Comparison of ENCODE assay signal across 8 cellular contexts in genomic region chr16:56617212-56618085, GRCh38. TPM values are rescaled to one million over a fixed set of nuclear protein-coding genes. Genes with fewer than 3 reads are reported as not detected.
DNase-seq lines count a peak whose midpoint lies in the region; ATAC-seq and TF ChIP-seq lines count a peak whose summit lies in the region.

No MANE protein-coding gene starts in this region.

- intact Hi-C loops in esophagus muscularis mucosa (cut with DNase I): no loop called here

- H3K4me1 ChIP-seq in esophagus muscularis mucosa (peaks cover 15 to 28% (median 23%) of the 10 kb centered on the region in 4 donors), thymus (ENCODE audit: control insufficient read depth, insufficient read depth, low read length) (no peaks in the 10 kb centered on the region)

- H3K27me3 ChIP-seq in esophagus muscularis mucosa (no peaks in the 10 kb centered on the region), thymus (ENCODE audit: control insufficient read depth, insufficient read depth) (peaks cover 15% of the 10 kb centered on the region)

- no peak overlapping the region for H3K27ac Mint-ChIP-seq in activated CD8-positive, alpha-beta memory T cell treated with anti-CD3 and anti-CD28 coated beads, Interleukin-2, amount 10 ng/mL, durations not matched to agents 7 days and 5 days

- H3K4me3 Mint-ChIP-seq in activated CD8-positive, alpha-beta memory T cell treated with anti-CD3 and anti-CD28 coated beads, Interleukin-2, amount 10 ng/mL, durations not matched to agents 7 days and 5 days: peak overlapping the region; percentile 54

- peak; percentile 78 for DNase-seq in activated CD8-positive, alpha-beta memory T cell treated with anti-CD3 and anti-CD28 coated beads, Interleukin-2, amount 10 ng/mL, durations not matched to agents 7 days and 5 days
- DNase-seq in esophagus muscularis mucosa (ENCODE audit: extremely low spot score) (no peak), myocyte (ENCODE audit: low read depth) (peak; percentile 89), NCI-H226 (no peak)

- H3K4me3 ChIP-seq in esophagus muscularis mucosa: peak overlapping the region; percentile 52 to 58 (median 53)
- peak overlapping the region; percentile 10 for H3K4me3 ChIP-seq in thymus (ENCODE audit: low read length)

- peaks cover 42% of the 10 kb centered on the region for H3K4me1 Mint-ChIP-seq in activated CD8-positive, alpha-beta memory T cell treated with anti-CD3 and anti-CD28 coated beads, Interleukin-2, amount 10 ng/mL, durations not matched to agents 7 days and 5 days

- CTCF ChIA-PET in activated CD8-positive, alpha-beta memory T cell treated with anti-CD3 and anti-CD28 coated beads, Interleukin-2, amount 10 ng/mL, durations not matched to agents 7 days and 5 days (lab: Charles Lee): interaction anchor here (1.1 to 1.6 kb wide), 3 partner anchors 8 to 26 kb away, joined by 3 to 6 read pairs (median 4); partner anchors contain the start of gene MT2A

- H3K9me3 Mint-ChIP-seq in activated CD8-positive, alpha-beta memory T cell treated with anti-CD3 and anti-CD28 coated beads, Interleukin-2, amount 10 ng/mL, durations not matched to agents 7 days and 5 days (ENCODE audit: low read depth): no peaks in the 10 kb centered on the region

- H3K9me3 ChIP-seq in esophagus muscularis mucosa: no peaks in the 10 kb centered on the region
- H3K9me3 ChIP-seq in thymus (ENCODE audit: control insufficient read depth): no peaks in the 10 kb centered on the region

- peak in 1 of 3 experiments; percentile 2 for TF ChIP-seq CTCF in esophagus muscularis mucosa (IDR thresholded peaks at IDR 0.05)

- peaks cover 28% of the 10 kb centered on the region for H3K27me3 Mint-ChIP-seq in activated CD8-positive, alpha-beta memory T cell treated with anti-CD3 and anti-CD28 coated beads, Interleukin-2, amount 10 ng/mL, durations not matched to agents 7 days and 5 days

- no peak for TF ChIP-seq POLR2A in esophagus muscularis mucosa (IDR thresholded peaks at IDR 0.05; ENCODE audit: low read depth)

- TF ChIP-seq EP300 in esophagus muscularis mucosa (IDR thresholded peaks at IDR 0.05): no peak

- peak; percentile 66 for ATAC-seq in GM19463 (IDR thresholded peaks at IDR 0.05; ENCODE audit: unreplicated experiment)
- peak; percentile 88 for ATAC-seq in activated CD8-positive, alpha-beta memory T cell treated with anti-CD3 and anti-CD28 coated beads, Interleukin-2, amount 10 ng/mL, durations not matched to agents 7 days and 5 days
- ATAC-seq in HG03460 (IDR thresholded peaks at IDR 0.05; ENCODE audit: unreplicated experiment): no peak
- no peak for ATAC-seq in HG02798 (IDR thresholded peaks at IDR 0.05; ENCODE audit: poor library complexity, unreplicated experiment)

- WGBS in esophagus muscularis mucosa: 12% methylated on average over 3 of the region's 41 CpGs
- 4% methylated on average over 41 of the region's 41 CpGs for WGBS in thymus

- H3K36me3 ChIP-seq in esophagus muscularis mucosa (no peaks in the 10 kb centered on the region), thymus (ENCODE audit: control insufficient read depth, insufficient read depth) (no peaks in the 10 kb centered on the region)

- no peaks in the 10 kb centered on the region for H3K36me3 Mint-ChIP-seq in activated CD8-positive, alpha-beta memory T cell treated with anti-CD3 and anti-CD28 coated beads, Interleukin-2, amount 10 ng/mL, durations not matched to agents 7 days and 5 days

- H3K27ac ChIP-seq in esophagus muscularis mucosa (replicated peaks in 1 of 4): peak overlapping the region; percentile 63 to 68 (median 65)
- H3K27ac ChIP-seq in thymus (ENCODE audit: low read depth): no peak overlapping the region

RNA-seq across cellular contexts. Expression of gene MT1E, which starts 8.1 kb away (rescaled TPM):
- 10 to 100 TPM; 41.2 to 54.1 TPM for total RNA-seq in activated CD8-positive, alpha-beta memory T cell treated with anti-CD3 and anti-CD28 coated beads, Interleukin-2, amount 10 ng/mL, durations not matched to agents 7 days and 5 days
- total RNA-seq in esophagus muscularis mucosa (100 to 1,000 TPM in 3 of 4 donors, 10 to 100 TPM in 1; 57.7 to 428 (median 146) TPM), myocyte (24.7 and 26.6 TPM in 2 replicates)
- 54.0 TPM for polyA plus RNA-seq in myocyte (2012)
- 126 TPM for polyA plus RNA-seq in thymus

RNA-seq across cellular contexts. Expression of gene MT2A, which starts 9.1 kb away (rescaled TPM):
- total RNA-seq in activated CD8-positive, alpha-beta memory T cell treated with anti-CD3 and anti-CD28 coated beads, Interleukin-2, amount 10 ng/mL, durations not matched to agents 7 days and 5 days: 100 to 1,000 TPM; 121 to 125 TPM
- total RNA-seq in esophagus muscularis mucosa (100 to 1,000 TPM in 3 of 4 donors, 10 to 100 TPM in 1; 27.0 to 528 (median 116) TPM), myocyte (7.1 and 18.6 TPM in 2 replicates)
- 374 TPM for polyA plus RNA-seq in myocyte (2012)
- 2,040 TPM for polyA plus RNA-seq in thymus

RNA-seq across cellular contexts. Expression of gene MT1M, which starts 15.0 kb away (rescaled TPM):
- total RNA-seq in activated CD8-positive, alpha-beta memory T cell treated with anti-CD3 and anti-CD28 coated beads, Interleukin-2, amount 10 ng/mL, durations not matched to agents 7 days and 5 days: not detected
- total RNA-seq in esophagus muscularis mucosa (10 to 100 TPM in 3 of 4 donors, 1 to 10 TPM in 1; 3.7 to 74.9 (median 14.9) TPM), myocyte (not detected in 2 replicates)
- 0.19 TPM for polyA plus RNA-seq in myocyte (2012)
- 97.7 TPM for polyA plus RNA-seq in thymus

RNA-seq across cellular contexts. Expression of gene MT1A, which starts 21.0 kb away (rescaled TPM):
- total RNA-seq in activated CD8-positive, alpha-beta memory T cell treated with anti-CD3 and anti-CD28 coated beads, Interleukin-2, amount 10 ng/mL, durations not matched to agents 7 days and 5 days: under 1 TPM in 1 of 2 experiments, not detected in 1; 0.91 TPM
- 100 to 1,000 TPM in 1 of 4 donors, 10 to 100 TPM in 1, 1 to 10 TPM in 1, not detected in 1; 1.7 to 371 (median 21.3) TPM for total RNA-seq in esophagus muscularis mucosa
- not detected in 2 replicates for total RNA-seq in myocyte
- not detected for polyA plus RNA-seq in myocyte (2012)
- 285 TPM for polyA plus RNA-seq in thymus

RNA-seq across cellular contexts. Expression of gene MT3, which starts 28.1 kb away (rescaled TPM):
- total RNA-seq in activated CD8-positive, alpha-beta memory T cell treated with anti-CD3 and anti-CD28 coated beads, Interleukin-2, amount 10 ng/mL, durations not matched to agents 7 days and 5 days: 1 to 10 TPM in 1 of 2 experiments, not detected in 1; 3.6 TPM
- total RNA-seq in esophagus muscularis mucosa (10 to 100 TPM in 1 of 4 donors, 1 to 10 TPM in 3; 2.0 to 12.5 (median 4.1) TPM), myocyte (not detected in 2 replicates)
- polyA plus RNA-seq in myocyte (2012): 4.3 TPM
- 13.1 TPM for polyA plus RNA-seq in thymus

Comparison
In these comparisons a context has a peak if more than half of its experiments do, and no peak if none do; other contexts are left out.
1. ATAC-seq: peak in GM19463 (single experiment) and activated CD8-positive, alpha-beta memory T cell treated with anti-CD3 and anti-CD28 coated beads, Interleukin-2, amount 10 ng/mL, durations not matched to agents 7 days and 5 days (single experiment); none in HG03460 (single experiment) and HG02798 (single experiment).
2. DNase-seq: peak in activated CD8-positive, alpha-beta memory T cell treated with anti-CD3 and anti-CD28 coated beads, Interleukin-2, amount 10 ng/mL, durations not matched to agents 7 days and 5 days (single experiment) and myocyte (single experiment); none in esophagus muscularis mucosa (single experiment) and NCI-H226 (single experiment).